In genomic region chr5:99019812-99020697, GRCh38 we compare ENCODE assay signal across 2 cellular contexts.
TF ChIP-seq lines count a peak whose summit lies in the region.

No MANE protein-coding gene starts in this region.

TF ChIP-seq in Ishikawa, 13 proteins besides CTCF, POLR2A, EP300 and RAD21 (continued from another document):
- TF ChIP-seq REST (IDR thresholded peaks at IDR 0.05; ENCODE audit: low read depth): no peak
- peak; percentile 79 for TF ChIP-seq TEAD4 (IDR thresholded peaks at IDR 0.05)
- peak; percentile 72 for TF ChIP-seq NFIC (IDR thresholded peaks at IDR 0.05)

TF ChIP-seq in K562, 482 proteins besides CTCF, POLR2A, EP300 and RAD21 (continued from another document and continues in another):
- no peak for TF ChIP-seq ZBTB34 (CRISPR knock-in tag; IDR thresholded peaks at IDR 0.05)
- no peak for TF ChIP-seq PCBP1 (IDR thresholded peaks at IDR 0.05; ENCODE audit: low read depth, low read length, poor library complexity, severe bottlenecking)
- TF ChIP-seq ZNF584 (CRISPR knock-in tag; IDR thresholded peaks at IDR 0.05; ENCODE audit: low read depth): no peak
- TF ChIP-seq MXD1 (CRISPR knock-in tag; IDR thresholded peaks at IDR 0.05; ENCODE audit: borderline replicate concordance, poor library complexity, severe bottlenecking): no peak
- no peak for TF ChIP-seq MECOM (CRISPR knock-in tag; IDR thresholded peaks at IDR 0.05)
- TF ChIP-seq CHD7 (IDR thresholded peaks at IDR 0.05; ENCODE audit: low read depth, low read length): no peak
- TF ChIP-seq ELF1 (tag; IDR thresholded peaks at IDR 0.05): no peak
- no peak for TF ChIP-seq ZNF717 (CRISPR knock-in tag; IDR thresholded peaks at IDR 0.05)
- no peak for TF ChIP-seq PYGO2 (tag; IDR thresholded peaks at IDR 0.05)
- no peak for TF ChIP-seq RERE (CRISPR knock-in tag; IDR thresholded peaks at IDR 0.05; ENCODE audit: borderline replicate concordance)
- no peak for TF ChIP-seq ZC3H11A (IDR thresholded peaks at IDR 0.05; ENCODE audit: low read depth, low read length)
- TF ChIP-seq ZNF224 (CRISPR knock-in tag; IDR thresholded peaks at IDR 0.05): no peak
- TF ChIP-seq SRSF9 (IDR thresholded peaks at IDR 0.05; ENCODE audit: borderline replicate concordance, low read depth, low read length): no peak
- no peak for TF ChIP-seq ZNF75A (CRISPR knock-in tag; IDR thresholded peaks at IDR 0.05)
- TF ChIP-seq ZNF146 (CRISPR knock-in tag; IDR thresholded peaks at IDR 0.05; ENCODE audit: unreplicated experiment): no peak
- no peak for TF ChIP-seq ZNF583 (CRISPR knock-in tag; IDR thresholded peaks at IDR 0.05)
- TF ChIP-seq ZNF316 (IDR thresholded peaks at IDR 0.05): peak; percentile 69
- no peak for TF ChIP-seq CEBPZ (IDR thresholded peaks at IDR 0.05; ENCODE audit: borderline replicate concordance, low read depth, low read length)
- TF ChIP-seq U2AF2 (optimal IDR thresholded peaks at IDR 0.05; ENCODE audit: low read depth, low read length): no peak
- TF ChIP-seq PREB (CRISPR knock-in tag; IDR thresholded peaks at IDR 0.05): no peak
- TF ChIP-seq HIVEP1 (CRISPR knock-in tag; IDR thresholded peaks at IDR 0.05): no peak
- TF ChIP-seq SMARCA4 (IDR thresholded peaks at IDR 0.05): peak; percentile 86
- TF ChIP-seq MNT (conservative IDR thresholded peaks at IDR 0.05): 0 out of 4 replicates have a peak, but pooled peaks of 1 of the 2 experiments have one; percentile 28
- TF ChIP-seq XRCC3 (IDR thresholded peaks at IDR 0.05): no peak
- no peak for TF ChIP-seq ZBTB43 (CRISPR knock-in tag; IDR thresholded peaks at IDR 0.05)
- no peak for TF ChIP-seq KAT8 (IDR thresholded peaks at IDR 0.05; ENCODE audit: low read depth)
